ENCODE assay signal across 1 cellular context in the genomic region with DNA sequence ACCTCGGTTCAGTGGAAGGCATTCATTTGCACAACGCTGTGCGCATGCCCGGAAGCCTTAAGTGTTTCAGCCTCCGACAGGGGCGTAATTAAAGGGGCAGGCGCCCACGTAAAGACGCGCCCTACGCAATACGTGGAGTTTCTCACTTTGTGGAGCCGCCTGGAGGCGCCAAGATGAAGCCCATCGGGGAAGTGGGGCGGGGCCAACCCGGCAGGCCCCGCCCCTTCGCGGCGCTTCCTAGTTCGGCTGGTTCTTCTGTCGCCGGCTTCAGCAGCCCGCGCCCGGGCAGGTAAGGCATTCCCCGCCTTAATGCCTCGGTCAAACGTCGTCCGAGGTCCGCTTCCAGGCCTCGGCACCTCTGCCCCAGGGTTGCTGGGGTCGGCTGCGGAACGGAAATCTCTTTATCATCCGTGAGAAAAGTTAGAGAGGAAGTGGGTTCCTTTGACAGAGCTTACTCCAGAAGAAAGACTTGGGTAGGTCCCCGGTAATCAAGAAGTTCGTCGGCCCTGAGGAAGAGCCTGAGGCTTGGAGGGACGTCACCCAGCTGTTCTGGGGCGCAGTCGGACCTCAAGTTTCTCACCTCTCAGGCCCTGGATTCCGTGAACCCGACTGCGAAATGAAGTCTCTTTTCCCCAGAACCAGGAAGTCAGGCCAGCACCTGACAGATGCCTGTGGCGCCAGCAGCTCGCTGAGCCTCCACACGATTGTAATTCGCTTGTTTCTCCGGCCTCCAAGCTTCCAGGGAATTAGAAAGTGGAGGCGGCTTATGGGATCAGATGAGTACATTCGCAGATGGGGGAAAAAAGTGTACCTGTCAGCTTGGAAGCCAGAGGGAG.
TF ChIP-seq lines count a peak whose summit lies in the region.

A gene (plus strand): TSS at position 224 of the 836 bp plus-strand sequence. CDS start 9,161 bp downstream, outside the sequence.
A gene with protein sequence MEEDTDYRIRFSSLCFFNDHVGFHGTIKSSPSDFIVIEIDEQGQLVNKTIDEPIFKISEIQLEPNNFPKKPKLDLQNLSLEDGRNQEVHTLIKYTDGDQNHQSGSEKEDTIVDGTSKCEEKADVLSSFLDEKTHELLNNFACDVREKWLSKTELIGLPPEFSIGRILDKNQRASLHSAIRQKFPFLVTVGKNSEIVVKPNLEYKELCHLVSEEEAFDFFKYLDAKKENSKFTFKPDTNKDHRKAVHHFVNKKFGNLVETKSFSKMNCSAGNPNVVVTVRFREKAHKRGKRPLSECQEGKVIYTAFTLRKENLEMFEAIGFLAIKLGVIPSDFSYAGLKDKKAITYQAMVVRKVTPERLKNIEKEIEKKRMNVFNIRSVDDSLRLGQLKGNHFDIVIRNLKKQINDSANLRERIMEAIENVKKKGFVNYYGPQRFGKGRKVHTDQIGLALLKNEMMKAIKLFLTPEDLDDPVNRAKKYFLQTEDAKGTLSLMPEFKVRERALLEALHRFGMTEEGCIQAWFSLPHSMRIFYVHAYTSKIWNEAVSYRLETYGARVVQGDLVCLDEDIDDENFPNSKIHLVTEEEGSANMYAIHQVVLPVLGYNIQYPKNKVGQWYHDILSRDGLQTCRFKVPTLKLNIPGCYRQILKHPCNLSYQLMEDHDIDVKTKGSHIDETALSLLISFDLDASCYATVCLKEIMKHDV (minus strand): TSS at position 63 of the 836 bp plus-strand sequence. CDS start 3,545 bp downstream, outside the sequence.

TF ChIP-seq in WTC11, 78 proteins besides CTCF, POLR2A, EP300 and RAD21 (continued from another document and continues in another):
- TF ChIP-seq KAT7 (CRISPR knock-in tag; IDR thresholded peaks at IDR 0.05; ENCODE audit: borderline replicate concordance) = no peak
- TF ChIP-seq TCF7 (CRISPR knock-in tag; IDR thresholded peaks at IDR 0.05; ENCODE audit: low read depth) = no peak
- TF ChIP-seq ZNF396 (CRISPR knock-in tag; IDR thresholded peaks at IDR 0.05; ENCODE audit: borderline replicate concordance) = no peak
- no peak for TF ChIP-seq SMAD3 (CRISPR knock-in tag; IDR thresholded peaks at IDR 0.05; ENCODE audit: borderline replicate concordance)
- no peak for TF ChIP-seq TP53 (CRISPR knock-in tag; IDR thresholded peaks at IDR 0.05)
- no peak for TF ChIP-seq RELA (CRISPR knock-in tag; IDR thresholded peaks at IDR 0.05; ENCODE audit: borderline replicate concordance)
- TF ChIP-seq ZNF416 (CRISPR knock-in tag; IDR thresholded peaks at IDR 0.05) = no peak
- TF ChIP-seq, protein P1, sequence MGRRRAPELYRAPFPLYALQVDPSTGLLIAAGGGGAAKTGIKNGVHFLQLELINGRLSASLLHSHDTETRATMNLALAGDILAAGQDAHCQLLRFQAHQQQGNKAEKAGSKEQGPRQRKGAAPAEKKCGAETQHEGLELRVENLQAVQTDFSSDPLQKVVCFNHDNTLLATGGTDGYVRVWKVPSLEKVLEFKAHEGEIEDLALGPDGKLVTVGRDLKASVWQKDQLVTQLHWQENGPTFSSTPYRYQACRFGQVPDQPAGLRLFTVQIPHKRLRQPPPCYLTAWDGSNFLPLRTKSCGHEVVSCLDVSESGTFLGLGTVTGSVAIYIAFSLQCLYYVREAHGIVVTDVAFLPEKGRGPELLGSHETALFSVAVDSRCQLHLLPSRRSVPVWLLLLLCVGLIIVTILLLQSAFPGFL (CRISPR knock-in tag; IDR thresholded peaks at IDR 0.05; ENCODE audit: borderline replicate concordance) = no peak
- peak; percentile 28; the same call in 1 of the 2 replicates for TF ChIP-seq SP1 (CRISPR knock-in tag; conservative IDR thresholded peaks at IDR 0.05)
- TF ChIP-seq ETV6 (CRISPR knock-in tag; IDR thresholded peaks at IDR 0.05) = no peak
- no peak for TF ChIP-seq NR3C1 (CRISPR knock-in tag; conservative IDR thresholded peaks at IDR 0.05; ENCODE audit: low read depth)
- no peak for TF ChIP-seq NFATC4 (CRISPR knock-in tag; IDR thresholded peaks at IDR 0.05)
- TF ChIP-seq NR1H2 (CRISPR knock-in tag; IDR thresholded peaks at IDR 0.05) = no peak
- TF ChIP-seq, protein P2, sequence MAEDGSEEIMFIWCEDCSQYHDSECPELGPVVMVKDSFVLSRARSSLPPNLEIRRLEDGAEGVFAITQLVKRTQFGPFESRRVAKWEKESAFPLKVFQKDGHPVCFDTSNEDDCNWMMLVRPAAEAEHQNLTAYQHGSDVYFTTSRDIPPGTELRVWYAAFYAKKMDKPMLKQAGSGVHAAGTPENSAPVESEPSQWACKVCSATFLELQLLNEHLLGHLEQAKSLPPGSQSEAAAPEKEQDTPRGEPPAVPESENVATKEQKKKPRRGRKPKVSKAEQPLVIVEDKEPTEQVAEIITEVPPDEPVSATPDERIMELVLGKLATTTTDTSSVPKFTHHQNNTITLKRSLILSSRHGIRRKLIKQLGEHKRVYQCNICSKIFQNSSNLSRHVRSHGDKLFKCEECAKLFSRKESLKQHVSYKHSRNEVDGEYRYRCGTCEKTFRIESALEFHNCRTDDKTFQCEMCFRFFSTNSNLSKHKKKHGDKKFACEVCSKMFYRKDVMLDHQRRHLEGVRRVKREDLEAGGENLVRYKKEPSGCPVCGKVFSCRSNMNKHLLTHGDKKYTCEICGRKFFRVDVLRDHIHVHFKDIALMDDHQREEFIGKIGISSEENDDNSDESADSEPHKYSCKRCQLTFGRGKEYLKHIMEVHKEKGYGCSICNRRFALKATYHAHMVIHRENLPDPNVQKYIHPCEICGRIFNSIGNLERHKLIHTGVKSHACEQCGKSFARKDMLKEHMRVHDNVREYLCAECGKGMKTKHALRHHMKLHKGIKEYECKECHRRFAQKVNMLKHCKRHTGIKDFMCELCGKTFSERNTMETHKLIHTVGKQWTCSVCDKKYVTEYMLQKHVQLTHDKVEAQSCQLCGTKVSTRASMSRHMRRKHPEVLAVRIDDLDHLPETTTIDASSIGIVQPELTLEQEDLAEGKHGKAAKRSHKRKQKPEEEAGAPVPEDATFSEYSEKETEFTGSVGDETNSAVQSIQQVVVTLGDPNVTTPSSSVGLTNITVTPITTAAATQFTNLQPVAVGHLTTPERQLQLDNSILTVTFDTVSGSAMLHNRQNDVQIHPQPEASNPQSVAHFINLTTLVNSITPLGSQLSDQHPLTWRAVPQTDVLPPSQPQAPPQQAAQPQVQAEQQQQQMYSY (CRISPR knock-in tag; IDR thresholded peaks at IDR 0.05) = no peak
- TF ChIP-seq, protein P3, sequence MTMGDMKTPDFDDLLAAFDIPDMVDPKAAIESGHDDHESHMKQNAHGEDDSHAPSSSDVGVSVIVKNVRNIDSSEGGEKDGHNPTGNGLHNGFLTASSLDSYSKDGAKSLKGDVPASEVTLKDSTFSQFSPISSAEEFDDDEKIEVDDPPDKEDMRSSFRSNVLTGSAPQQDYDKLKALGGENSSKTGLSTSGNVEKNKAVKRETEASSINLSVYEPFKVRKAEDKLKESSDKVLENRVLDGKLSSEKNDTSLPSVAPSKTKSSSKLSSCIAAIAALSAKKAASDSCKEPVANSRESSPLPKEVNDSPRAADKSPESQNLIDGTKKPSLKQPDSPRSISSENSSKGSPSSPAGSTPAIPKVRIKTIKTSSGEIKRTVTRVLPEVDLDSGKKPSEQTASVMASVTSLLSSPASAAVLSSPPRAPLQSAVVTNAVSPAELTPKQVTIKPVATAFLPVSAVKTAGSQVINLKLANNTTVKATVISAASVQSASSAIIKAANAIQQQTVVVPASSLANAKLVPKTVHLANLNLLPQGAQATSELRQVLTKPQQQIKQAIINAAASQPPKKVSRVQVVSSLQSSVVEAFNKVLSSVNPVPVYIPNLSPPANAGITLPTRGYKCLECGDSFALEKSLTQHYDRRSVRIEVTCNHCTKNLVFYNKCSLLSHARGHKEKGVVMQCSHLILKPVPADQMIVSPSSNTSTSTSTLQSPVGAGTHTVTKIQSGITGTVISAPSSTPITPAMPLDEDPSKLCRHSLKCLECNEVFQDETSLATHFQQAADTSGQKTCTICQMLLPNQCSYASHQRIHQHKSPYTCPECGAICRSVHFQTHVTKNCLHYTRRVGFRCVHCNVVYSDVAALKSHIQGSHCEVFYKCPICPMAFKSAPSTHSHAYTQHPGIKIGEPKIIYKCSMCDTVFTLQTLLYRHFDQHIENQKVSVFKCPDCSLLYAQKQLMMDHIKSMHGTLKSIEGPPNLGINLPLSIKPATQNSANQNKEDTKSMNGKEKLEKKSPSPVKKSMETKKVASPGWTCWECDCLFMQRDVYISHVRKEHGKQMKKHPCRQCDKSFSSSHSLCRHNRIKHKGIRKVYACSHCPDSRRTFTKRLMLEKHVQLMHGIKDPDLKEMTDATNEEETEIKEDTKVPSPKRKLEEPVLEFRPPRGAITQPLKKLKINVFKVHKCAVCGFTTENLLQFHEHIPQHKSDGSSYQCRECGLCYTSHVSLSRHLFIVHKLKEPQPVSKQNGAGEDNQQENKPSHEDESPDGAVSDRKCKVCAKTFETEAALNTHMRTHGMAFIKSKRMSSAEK (CRISPR knock-in tag; IDR thresholded peaks at IDR 0.05; ENCODE audit: borderline replicate concordance) = no peak
- TF ChIP-seq, protein P4, sequence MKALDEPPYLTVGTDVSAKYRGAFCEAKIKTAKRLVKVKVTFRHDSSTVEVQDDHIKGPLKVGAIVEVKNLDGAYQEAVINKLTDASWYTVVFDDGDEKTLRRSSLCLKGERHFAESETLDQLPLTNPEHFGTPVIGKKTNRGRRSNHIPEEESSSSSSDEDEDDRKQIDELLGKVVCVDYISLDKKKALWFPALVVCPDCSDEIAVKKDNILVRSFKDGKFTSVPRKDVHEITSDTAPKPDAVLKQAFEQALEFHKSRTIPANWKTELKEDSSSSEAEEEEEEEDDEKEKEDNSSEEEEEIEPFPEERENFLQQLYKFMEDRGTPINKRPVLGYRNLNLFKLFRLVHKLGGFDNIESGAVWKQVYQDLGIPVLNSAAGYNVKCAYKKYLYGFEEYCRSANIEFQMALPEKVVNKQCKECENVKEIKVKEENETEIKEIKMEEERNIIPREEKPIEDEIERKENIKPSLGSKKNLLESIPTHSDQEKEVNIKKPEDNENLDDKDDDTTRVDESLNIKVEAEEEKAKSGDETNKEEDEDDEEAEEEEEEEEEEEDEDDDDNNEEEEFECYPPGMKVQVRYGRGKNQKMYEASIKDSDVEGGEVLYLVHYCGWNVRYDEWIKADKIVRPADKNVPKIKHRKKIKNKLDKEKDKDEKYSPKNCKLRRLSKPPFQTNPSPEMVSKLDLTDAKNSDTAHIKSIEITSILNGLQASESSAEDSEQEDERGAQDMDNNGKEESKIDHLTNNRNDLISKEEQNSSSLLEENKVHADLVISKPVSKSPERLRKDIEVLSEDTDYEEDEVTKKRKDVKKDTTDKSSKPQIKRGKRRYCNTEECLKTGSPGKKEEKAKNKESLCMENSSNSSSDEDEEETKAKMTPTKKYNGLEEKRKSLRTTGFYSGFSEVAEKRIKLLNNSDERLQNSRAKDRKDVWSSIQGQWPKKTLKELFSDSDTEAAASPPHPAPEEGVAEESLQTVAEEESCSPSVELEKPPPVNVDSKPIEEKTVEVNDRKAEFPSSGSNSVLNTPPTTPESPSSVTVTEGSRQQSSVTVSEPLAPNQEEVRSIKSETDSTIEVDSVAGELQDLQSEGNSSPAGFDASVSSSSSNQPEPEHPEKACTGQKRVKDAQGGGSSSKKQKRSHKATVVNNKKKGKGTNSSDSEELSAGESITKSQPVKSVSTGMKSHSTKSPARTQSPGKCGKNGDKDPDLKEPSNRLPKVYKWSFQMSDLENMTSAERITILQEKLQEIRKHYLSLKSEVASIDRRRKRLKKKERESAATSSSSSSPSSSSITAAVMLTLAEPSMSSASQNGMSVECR (CRISPR knock-in tag; IDR thresholded peaks at IDR 0.05; ENCODE audit: borderline replicate concordance) = 0 out of 2 replicates have a peak, but pooled peaks have one; percentile 29
- TF ChIP-seq JUN (CRISPR knock-in tag; IDR thresholded peaks at IDR 0.05) = no peak
- TF ChIP-seq MXD4 (CRISPR knock-in tag; IDR thresholded peaks at IDR 0.05; ENCODE audit: borderline replicate concordance) = no peak
- no peak for TF ChIP-seq ZBTB21 (CRISPR knock-in tag; IDR thresholded peaks at IDR 0.05; ENCODE audit: borderline replicate concordance)
- TF ChIP-seq, protein P5, sequence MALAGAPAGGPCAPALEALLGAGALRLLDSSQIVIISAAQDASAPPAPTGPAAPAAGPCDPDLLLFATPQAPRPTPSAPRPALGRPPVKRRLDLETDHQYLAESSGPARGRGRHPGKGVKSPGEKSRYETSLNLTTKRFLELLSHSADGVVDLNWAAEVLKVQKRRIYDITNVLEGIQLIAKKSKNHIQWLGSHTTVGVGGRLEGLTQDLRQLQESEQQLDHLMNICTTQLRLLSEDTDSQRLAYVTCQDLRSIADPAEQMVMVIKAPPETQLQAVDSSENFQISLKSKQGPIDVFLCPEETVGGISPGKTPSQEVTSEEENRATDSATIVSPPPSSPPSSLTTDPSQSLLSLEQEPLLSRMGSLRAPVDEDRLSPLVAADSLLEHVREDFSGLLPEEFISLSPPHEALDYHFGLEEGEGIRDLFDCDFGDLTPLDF (CRISPR knock-in tag; IDR thresholded peaks at IDR 0.05) = no peak
- TF ChIP-seq, protein P6, sequence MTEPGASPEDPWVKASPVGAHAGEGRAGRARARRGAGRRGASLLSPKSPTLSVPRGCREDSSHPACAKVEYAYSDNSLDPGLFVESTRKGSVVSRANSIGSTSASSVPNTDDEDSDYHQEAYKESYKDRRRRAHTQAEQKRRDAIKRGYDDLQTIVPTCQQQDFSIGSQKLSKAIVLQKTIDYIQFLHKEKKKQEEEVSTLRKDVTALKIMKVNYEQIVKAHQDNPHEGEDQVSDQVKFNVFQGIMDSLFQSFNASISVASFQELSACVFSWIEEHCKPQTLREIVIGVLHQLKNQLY (CRISPR knock-in tag; IDR thresholded peaks at IDR 0.05) = no peak
- no peak for TF ChIP-seq SMAD4 (CRISPR knock-in tag; IDR thresholded peaks at IDR 0.05)
- TF ChIP-seq, protein P7, sequence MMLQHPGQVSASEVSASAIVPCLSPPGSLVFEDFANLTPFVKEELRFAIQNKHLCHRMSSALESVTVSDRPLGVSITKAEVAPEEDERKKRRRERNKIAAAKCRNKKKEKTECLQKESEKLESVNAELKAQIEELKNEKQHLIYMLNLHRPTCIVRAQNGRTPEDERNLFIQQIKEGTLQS (CRISPR knock-in tag; conservative IDR thresholded peaks at IDR 0.05) = no peak
- no peak for TF ChIP-seq IRF2 (CRISPR knock-in tag; IDR thresholded peaks at IDR 0.05; ENCODE audit: borderline replicate concordance, low read depth)
- TF ChIP-seq, protein P8, sequence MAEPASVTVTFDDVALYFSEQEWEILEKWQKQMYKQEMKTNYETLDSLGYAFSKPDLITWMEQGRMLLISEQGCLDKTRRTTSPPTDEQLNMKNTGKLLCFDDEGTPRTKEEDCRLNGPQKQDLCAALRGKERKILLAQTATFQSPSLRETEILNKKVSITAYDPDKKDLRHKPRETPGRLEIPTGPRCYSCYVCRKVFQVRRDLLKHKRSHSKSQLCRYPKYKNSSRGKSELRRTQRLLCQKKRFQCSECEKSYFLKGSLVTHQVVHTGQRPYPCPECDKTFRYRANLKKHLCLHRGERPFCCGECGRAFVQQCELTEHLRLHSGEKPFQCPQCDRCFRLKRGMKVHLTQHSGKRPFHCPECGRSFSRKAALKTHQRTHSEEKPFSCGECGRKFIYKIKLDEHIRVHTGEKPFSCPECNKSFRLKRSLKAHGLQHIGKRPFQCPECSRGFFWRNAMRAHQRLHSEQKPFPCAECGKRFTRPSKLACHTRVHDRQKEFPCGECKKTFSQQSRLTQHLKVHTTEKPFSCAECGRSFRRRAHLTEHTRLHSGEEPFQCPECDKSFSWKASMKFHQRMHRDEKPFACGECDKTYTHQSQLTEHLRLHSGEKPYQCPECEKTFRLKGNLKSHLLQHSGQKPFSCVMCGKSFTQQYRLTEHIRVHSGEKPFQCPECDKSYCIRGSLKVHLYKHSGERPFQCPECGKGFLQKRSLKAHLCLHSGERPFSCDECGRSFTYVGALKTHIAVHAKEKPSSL (CRISPR knock-in tag; conservative IDR thresholded peaks at IDR 0.05) = no peak
- no peak for TF ChIP-seq CREB1 (CRISPR knock-in tag; IDR thresholded peaks at IDR 0.05)
- peak; percentile 75; the same call in 1 of the 2 replicates for TF ChIP-seq CREM (CRISPR knock-in tag; IDR thresholded peaks at IDR 0.05)
- no peak for TF ChIP-seq ZNF671 (CRISPR knock-in tag; IDR thresholded peaks at IDR 0.05)
